ENCODE assay signal across 9 cellular contexts in genomic region chr10:3763852-3764625, GRCh38. TPM values are rescaled to one million over a fixed set of nuclear protein-coding genes. Genes with fewer than 3 reads are reported as not detected.
DNase-seq lines count a peak whose midpoint lies in the region; ATAC-seq and TF ChIP-seq lines count a peak whose summit lies in the region.
"Had no signal": no experiment of that assay in that cellular context is flagged by ENCODE, and none has a peak within 500 bp of the region (broad histone marks: within the 10 kb centered on the region; RNA-seq: fewer than 3 reads in every experiment).

No MANE protein-coding gene starts in this region.

- peaks cover 5% of the 10 kb centered on the region for H3K9me3 Mint-ChIP-seq in activated CD4-positive, alpha-beta T cell treated with anti-CD3 and anti-CD28 coated beads for 36 hours (ENCODE audit: low read depth)

- no peak for TF ChIP-seq CTCF in fibroblast of mammary gland (conservative IDR thresholded peaks at IDR 0.05; ENCODE audit: control insufficient read depth, insufficient read depth, low read depth, low read length)

- no peaks in the 10 kb centered on the region for H3K27me3 Mint-ChIP-seq in activated CD4-positive, alpha-beta T cell treated with anti-CD3 and anti-CD28 coated beads for 36 hours

- peaks cover 78% of the 10 kb centered on the region for H3K4me1 Mint-ChIP-seq in activated CD4-positive, alpha-beta T cell treated with anti-CD3 and anti-CD28 coated beads for 36 hours

- no peak overlapping the region for H3K4me3 ChIP-seq in fibroblast of mammary gland (ENCODE audit: control insufficient read depth, low read depth, low read length)

- intact Hi-C loops in activated CD4-positive, alpha-beta T cell treated with anti-CD3 and anti-CD28 coated beads for 36 hours (cut with DNase I, micrococcal nuclease): loop anchor here in 1 of 2 experiments (5.0 kb wide), 1 partner anchor 97 kb away; no protein-coding TSS in a partner anchor

- POLR2A ChIA-PET in activated CD4-positive, alpha-beta T cell treated with anti-CD3 and anti-CD28 coated beads for 36 hours (lab: Charles Lee): interaction anchor here (0.7 to 1.9 kb wide), 5 partner anchors 9 to 24 kb away, joined by 3 to 26 read pairs (median 3); partner anchors contain the start of gene KLF6

- H3K36me3 Mint-ChIP-seq in activated CD4-positive, alpha-beta T cell treated with anti-CD3 and anti-CD28 coated beads for 36 hours (ENCODE audit: low read depth): peaks cover 6% of the 10 kb centered on the region

- CTCF ChIA-PET in activated CD4-positive, alpha-beta T cell treated with anti-CD3 and anti-CD28 coated beads for 36 hours (lab: Charles Lee): interaction anchor here (0.6 to 1.8 kb wide), 4 partner anchors 9 to 569 kb away, joined by 3 to 8 read pairs (median 3); no protein-coding TSS in a partner anchor

- DNase-seq in activated CD4-positive, alpha-beta T cell treated with anti-CD3 and anti-CD28 coated beads for 36 hours: no peak
- DNase-seq in activated CD4-positive, alpha-beta T cell treated with anti-CD3 and anti-CD28 coated beads, Interleukin-2, amount 50 U/mL, for 4 hours: no peak
- DNase-seq in RPMI7951 (ENCODE audit: low read depth) (peak; percentile 82), fibroblast of mammary gland (ENCODE audit: low read depth) (peak; percentile 85), superior temporal gyrus (ENCODE audit: extremely low spot score) (no peak), NCI-H446 treated with DMSO at 0.1 percent for 48 hours (lab: John Stamatoyannopoulos, UW) (no peak)
- DNase-seq in stimulated activated CD8-positive, alpha-beta memory T cell treated with anti-CD3 and anti-CD28 coated beads, Interleukin-4, amount 100 ng/mL, for 48 hours: peak; percentile 9
- DNase-seq: glutamatergic neuron had no signal

- H3K4me3 Mint-ChIP-seq in activated CD4-positive, alpha-beta T cell treated with anti-CD3 and anti-CD28 coated beads for 36 hours: peak overlapping the region; percentile 51

- peak overlapping the region; percentile 79 for H3K27ac Mint-ChIP-seq in activated CD4-positive, alpha-beta T cell treated with anti-CD3 and anti-CD28 coated beads for 36 hours

- no peak for ATAC-seq in activated CD4-positive, alpha-beta T cell treated with anti-CD3 and anti-CD28 coated beads for 36 hours
- no peak for ATAC-seq in GM21576 (IDR thresholded peaks at IDR 0.05; ENCODE audit: unreplicated experiment)

RNA-seq across cellular contexts. Expression of gene KLF6, which starts 21.0 kb away (rescaled TPM):
- total RNA-seq in activated CD4-positive, alpha-beta T cell treated with anti-CD3 and anti-CD28 coated beads for 36 hours: 100 to 1,000 TPM; 107 to 114 TPM
- 20.3 and 23.3 TPM in 2 replicates for total RNA-seq in RPMI7951 (2014; rRNA removed; shearing (Covaris generic))

Comparison
In these comparisons a context has a peak if more than half of its experiments do, and no peak if none do; other contexts are left out.
1. DNase-seq: peak in RPMI7951 (single experiment), fibroblast of mammary gland (single experiment) and stimulated activated CD8-positive, alpha-beta memory T cell treated with anti-CD3 and anti-CD28 coated beads, Interleukin-4, amount 100 ng/mL, for 48 hours (single experiment); none in activated CD4-positive, alpha-beta T cell treated with anti-CD3 and anti-CD28 coated beads for 36 hours (single experiment), activated CD4-positive, alpha-beta T cell treated with anti-CD3 and anti-CD28 coated beads, Interleukin-2, amount 50 U/mL, for 4 hours (0 of 2), superior temporal gyrus (single experiment) and NCI-H446 treated with DMSO at 0.1 percent for 48 hours (single experiment).